1 cellular context compared by ENCODE assay signal in the genomic region with DNA sequence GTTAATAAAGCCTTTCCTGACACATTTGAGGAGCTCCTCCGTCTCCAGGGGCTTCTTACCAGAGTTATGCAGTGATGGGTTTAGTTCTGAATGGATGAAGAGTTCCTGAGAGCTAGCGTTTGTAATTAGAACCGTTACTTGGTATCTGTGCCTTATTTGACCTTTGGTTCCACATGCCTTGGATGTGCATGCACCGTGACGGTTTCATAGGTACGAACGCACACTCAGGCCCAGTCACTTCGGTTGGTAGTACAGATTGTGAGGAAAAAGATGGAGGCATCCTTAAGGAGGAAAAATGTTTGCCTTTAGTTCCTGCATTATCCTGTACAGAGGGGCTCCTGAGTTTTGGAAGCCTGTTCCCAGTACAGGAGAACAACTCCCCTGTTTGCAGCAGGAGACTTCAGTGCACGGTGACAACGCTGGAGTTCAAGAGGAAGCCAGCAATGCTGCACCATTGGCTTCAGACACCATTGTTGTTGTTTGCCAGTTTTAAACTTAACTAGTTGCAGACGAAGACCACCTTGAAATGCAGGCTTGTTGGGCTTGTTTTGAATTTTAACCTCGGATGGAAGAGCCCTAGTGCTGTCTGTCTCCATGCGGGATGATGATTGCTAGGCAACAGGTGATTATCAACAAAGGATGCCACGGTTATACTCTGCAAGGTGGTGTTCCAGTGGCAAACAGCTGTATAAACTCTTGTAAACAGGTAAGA.
TF ChIP-seq lines count a peak whose summit lies in the region.

No MANE protein-coding gene starts in this region.

TF ChIP-seq in GM23338, 12 proteins besides CTCF, POLR2A, EP300 and RAD21 (continued from another document):
- TF ChIP-seq REST (IDR thresholded peaks at IDR 0.05; ENCODE audit: unreplicated experiment), result no peak
- TF ChIP-seq NANOG (IDR thresholded peaks at IDR 0.05; ENCODE audit: borderline replicate concordance), result no peak
- no peak for TF ChIP-seq ZNF114 (CRISPR knock-in tag; IDR thresholded peaks at IDR 0.05)
- no peak for TF ChIP-seq EZH2phosphoT487 (IDR thresholded peaks at IDR 0.05; ENCODE audit: unreplicated experiment)
- no peak for TF ChIP-seq JUNB (IDR thresholded peaks at IDR 0.05; ENCODE audit: unreplicated experiment)
- no peak for TF ChIP-seq ZNF331 (CRISPR knock-in tag; IDR thresholded peaks at IDR 0.05; ENCODE audit: low read depth)
- TF ChIP-seq POLR2AphosphoS5 (IDR thresholded peaks at IDR 0.05; ENCODE audit: low read depth), result no peak
- TF ChIP-seq ZNF462 (CRISPR knock-in tag; IDR thresholded peaks at IDR 0.05), result no peak
- no peak for TF ChIP-seq CREB1 (CRISPR knock-in tag; IDR thresholded peaks at IDR 0.05; ENCODE audit: low read depth)
- TF ChIP-seq STAT1 (IDR thresholded peaks at IDR 0.05; ENCODE audit: unreplicated experiment), result no peak
